Comparison of ENCODE assay signal across 9 cellular contexts in the genomic region with DNA sequence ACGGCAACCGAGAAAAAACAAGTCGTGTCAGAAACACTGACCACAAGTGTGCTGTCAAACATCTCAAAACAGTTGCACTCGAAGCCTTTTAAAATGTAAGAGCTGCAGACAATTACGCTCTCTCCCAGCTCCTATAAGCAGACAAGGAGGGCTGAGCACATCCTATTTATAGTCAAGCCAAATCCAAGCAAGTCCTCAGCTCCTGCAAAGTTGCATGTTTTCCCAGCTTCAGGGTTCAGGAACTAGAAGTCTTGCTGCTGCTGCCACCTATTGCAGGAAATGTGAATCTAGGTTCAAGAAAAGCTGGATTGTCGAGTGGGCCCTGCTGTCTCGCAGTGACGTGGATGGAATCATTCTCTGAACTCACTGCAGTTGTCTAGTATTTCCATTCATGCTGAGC. TPM values are rescaled to one million over a fixed set of nuclear protein-coding genes. Genes with fewer than 3 reads are reported as not detected.
DNase-seq lines count a peak whose midpoint lies in the region; ATAC-seq and TF ChIP-seq lines count a peak whose summit lies in the region.
"Had no signal": no experiment of that assay in that cellular context is flagged by ENCODE, and none has a peak within 500 bp of the region (broad histone marks: within the 10 kb centered on the region; RNA-seq: fewer than 3 reads in every experiment).

No MANE protein-coding gene starts in this region.

- DNase-seq in Ammon's horn (ENCODE audit: low spot score) (peak; percentile 79), KBM-7 (peak; percentile 10), left lung (no peak), upper lobe of left lung (no peak)
- no peak for DNase-seq in activated CD4-positive, alpha-beta memory T cell treated with anti-CD3 and anti-CD28 coated beads, Interleukin-2, amount 10 ng/mL, durations not matched to agents 7 days and 5 days

- H3K27me3 Mint-ChIP-seq in brain = no peaks in the 10 kb centered on the region
- H3K27me3 Mint-ChIP-seq in activated CD4-positive, alpha-beta memory T cell treated with anti-CD3 and anti-CD28 coated beads, Interleukin-2, amount 10 ng/mL, durations not matched to agents 7 days and 5 days = peaks cover 11% of the 10 kb centered on the region

- WGBS in upper lobe of left lung, 2 donors = 52% methylated on average over 8 of the region's 8 CpGs

- H3K4me1 ChIP-seq in left lung = no peaks in the 10 kb centered on the region
- no peaks in the 10 kb centered on the region for H3K4me1 ChIP-seq in upper lobe of left lung

- H3K27ac ChIP-seq in left lung (no peak overlapping the region), upper lobe of left lung (no peak overlapping the region)

- H3K4me1 Mint-ChIP-seq in brain = peaks cover 21% of the 10 kb centered on the region
- H3K4me1 Mint-ChIP-seq in activated CD4-positive, alpha-beta memory T cell treated with anti-CD3 and anti-CD28 coated beads, Interleukin-2, amount 10 ng/mL, durations not matched to agents 7 days and 5 days = no peaks in the 10 kb centered on the region

- H3K9me3 ChIP-seq in left lung (peaks cover 6 to 15% of the 10 kb centered on the region in 2 donors), upper lobe of left lung (peaks cover 4 to 10% (median 9%) of the 10 kb centered on the region in 4 donors)

- ATAC-seq in left lung (peak; percentile 44), GM19023 (IDR thresholded peaks at IDR 0.05; ENCODE audit: unreplicated experiment) (no peak), GM18519 (IDR thresholded peaks at IDR 0.05; ENCODE audit: low FRiP score, unreplicated experiment) (no peak), upper lobe of left lung (ENCODE audit: low FRiP score in 2 of 2) (no peak)

- H3K27ac Mint-ChIP-seq in brain = peak overlapping the region; percentile 2 to 86 (median 65)
- H3K27ac Mint-ChIP-seq in activated CD4-positive, alpha-beta memory T cell treated with anti-CD3 and anti-CD28 coated beads, Interleukin-2, amount 10 ng/mL, durations not matched to agents 7 days and 5 days = no peak overlapping the region
- H3K27ac Mint-ChIP-seq: dendritic cell treated with granulocyte-macrophage colony-stimulating factor and Interleukin-4, amounts not matched to agents 40 ng/mL and 50 ng/mL, for 4 days had no signal

- no peak overlapping the region for H3K4me3 Mint-ChIP-seq in brain
- H3K4me3 Mint-ChIP-seq in activated CD4-positive, alpha-beta memory T cell treated with anti-CD3 and anti-CD28 coated beads, Interleukin-2, amount 10 ng/mL, durations not matched to agents 7 days and 5 days = no peak overlapping the region
- H3K4me3 Mint-ChIP-seq: dendritic cell treated with granulocyte-macrophage colony-stimulating factor and Interleukin-4, amounts not matched to agents 40 ng/mL and 50 ng/mL, for 4 days had no signal

- H3K27me3 ChIP-seq in left lung (no peaks in the 10 kb centered on the region), upper lobe of left lung (no peaks in the 10 kb centered on the region)

- peaks cover 7 to 21% (median 20%) of the 10 kb centered on the region in 5 experiments for H3K9me3 Mint-ChIP-seq in brain
- peaks cover 7% of the 10 kb centered on the region for H3K9me3 Mint-ChIP-seq in activated CD4-positive, alpha-beta memory T cell treated with anti-CD3 and anti-CD28 coated beads, Interleukin-2, amount 10 ng/mL, durations not matched to agents 7 days and 5 days

- TF ChIP-seq CTCF in brain (conservative IDR thresholded peaks at IDR 0.05) = peak; percentile 56 to 65
- no peak for TF ChIP-seq CTCF in left lung (IDR thresholded peaks at IDR 0.05)
- peak in 1 of 6 experiments; percentile 16 for TF ChIP-seq CTCF in upper lobe of left lung (IDR thresholded peaks at IDR 0.05)

- CTCF ChIA-PET in activated CD4-positive, alpha-beta memory T cell treated with anti-CD3 and anti-CD28 coated beads, Interleukin-2, amount 10 ng/mL, durations not matched to agents 7 days and 5 days (lab: Charles Lee) = no interaction called here

- no peaks in the 10 kb centered on the region for H3K36me3 ChIP-seq in left lung
- H3K36me3 ChIP-seq in upper lobe of left lung = no peaks in the 10 kb centered on the region

- no peak overlapping the region for H3K4me3 ChIP-seq in left lung
- H3K4me3 ChIP-seq in upper lobe of left lung = no peak overlapping the region

- no peak for TF ChIP-seq POLR2A in upper lobe of left lung (IDR thresholded peaks at IDR 0.05)

- no peaks in the 10 kb centered on the region for H3K36me3 Mint-ChIP-seq in brain
- no peaks in the 10 kb centered on the region for H3K36me3 Mint-ChIP-seq in activated CD4-positive, alpha-beta memory T cell treated with anti-CD3 and anti-CD28 coated beads, Interleukin-2, amount 10 ng/mL, durations not matched to agents 7 days and 5 days (ENCODE audit: low read depth)

- intact Hi-C loops in left lung (cut with DNase I) = no loop called here

- TF ChIP-seq EP300 in upper lobe of left lung (IDR thresholded peaks at IDR 0.05) = no peak

- in situ Hi-C loops in KBM-7 (cut with MboI; ENCODE audit: low pct_unique_long_range_greater_than_20kb, low sequenced_read_pairs) = no loop called here

- POLR2A ChIA-PET in activated CD4-positive, alpha-beta memory T cell treated with anti-CD3 and anti-CD28 coated beads, Interleukin-2, amount 10 ng/mL, durations not matched to agents 7 days and 5 days (lab: Charles Lee) = interaction anchor here (0.9 kb wide), 1 partner anchor 9 kb away, joined by 3 read pairs; no protein-coding TSS in a partner anchor

RNA-seq across cellular contexts. Expression of gene EFCAB6, which starts 15.5 kb away (rescaled TPM):
- 0.90 TPM for polyA plus RNA-seq in brain (ENCODE audit: insufficient read depth, low read depth, low replicate concordance)
- total RNA-seq in left lung (1 to 10 TPM; 2.0 to 3.2 TPM), upper lobe of left lung (10 to 100 TPM in 2 of 6 donors, 1 to 10 TPM in 4; 2.4 to 94.3 (median 6.6) TPM)
- under 1 TPM in 1 of 2 experiments, not detected in 1; 0.18 TPM for total RNA-seq in activated CD4-positive, alpha-beta memory T cell treated with anti-CD3 and anti-CD28 coated beads, Interleukin-2, amount 10 ng/mL, durations not matched to agents 7 days and 5 days

Comparison
In these comparisons a context has a peak if more than half of its experiments do, and no peak if none do; other contexts are left out.
1. DNase-seq: peak in Ammon's horn (single experiment) and KBM-7 (single experiment); none in left lung (0 of 2), activated CD4-positive, alpha-beta memory T cell treated with anti-CD3 and anti-CD28 coated beads, Interleukin-2, amount 10 ng/mL, durations not matched to agents 7 days and 5 days (single experiment) and upper lobe of left lung (0 of 2).
2. CTCF ChIP-seq: peak in brain (2 of 2); none in left lung (0 of 2).